ENCODE assay signal across 1 cellular context in the genomic region with DNA sequence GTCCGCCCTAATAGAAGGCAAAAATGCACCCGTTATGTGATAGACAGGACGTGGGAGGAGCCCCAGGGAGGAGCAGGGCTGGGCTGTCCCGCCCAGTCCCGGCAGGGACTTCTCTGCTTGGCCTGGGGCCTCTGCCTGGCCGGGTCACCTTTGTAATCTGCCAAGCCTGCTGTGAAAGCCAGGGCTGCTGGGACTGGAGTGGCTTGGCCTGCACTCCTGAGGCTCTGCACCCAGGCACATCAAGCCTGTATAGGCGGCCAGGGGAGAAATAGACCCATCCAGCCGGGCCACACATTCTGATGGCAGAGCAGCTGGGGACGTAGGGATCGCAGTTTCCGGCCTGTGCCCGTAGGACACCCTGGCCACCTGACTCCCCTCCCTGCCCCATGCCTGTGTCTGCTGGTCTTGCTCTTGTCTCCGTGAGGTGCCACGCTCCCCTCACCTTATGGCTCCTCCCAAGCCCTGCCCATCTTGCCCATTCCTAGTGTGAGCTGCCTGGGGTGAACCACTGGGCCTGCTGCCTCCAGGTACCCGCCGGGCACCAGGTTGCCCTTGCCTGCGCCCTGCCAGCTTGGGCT.
TF ChIP-seq lines count a peak whose summit lies in the region.

No MANE protein-coding gene starts in this region.

TF ChIP-seq in H1, 55 proteins besides CTCF, POLR2A, EP300 and RAD21 (continued from another document):
- TF ChIP-seq POLR2AphosphoS5 (IDR thresholded peaks at IDR 0.05; ENCODE audit: low read depth, low read length) (no peak; the same call in none of the 2 replicates), SAP30 (IDR thresholded peaks at IDR 0.05; ENCODE audit: insufficient read depth, insufficient replicate concordance, low read length) (no peak), HDAC6 (IDR thresholded peaks at IDR 0.05; ENCODE audit: low read depth, low read length) (no peak)
TF ChIP-seq in H1: peak in this region for 0.
